Comparison of ENCODE assay signal across 22 cellular contexts in genomic region chr4:48180234-48180633, GRCh38. TPM values are rescaled to one million over a fixed set of nuclear protein-coding genes. Genes with fewer than 3 reads are reported as not detected.
DNase-seq lines count a peak whose midpoint lies in the region; ATAC-seq and TF ChIP-seq lines count a peak whose summit lies in the region.
"Had no signal": no experiment of that assay in that cellular context is flagged by ENCODE, and none has a peak within 500 bp of the region (broad histone marks: within the 10 kb centered on the region; RNA-seq: fewer than 3 reads in every experiment).

No MANE protein-coding gene starts in this region.

- no peaks in the 10 kb centered on the region for H3K79me1 ChIP-seq in IMR-90 (ENCODE audit: low read depth in 1 of 2, low read length in 2 of 2)

- no peak overlapping the region for H3K14ac ChIP-seq in IMR-90 (replicated peaks; ENCODE audit: low read depth, low read length)

- in situ Hi-C loops in IMR-90 (cut with MboI; ENCODE audit: low sequenced_read_pairs), result no loop called here

- H3K9me3 ChIP-seq in IMR-90 (ENCODE audit: control insufficient read depth, insufficient read depth, low read length), result peaks cover 2% of the 10 kb centered on the region; the same call in 1 of the 2 replicates
- no peaks in the 10 kb centered on the region for H3K9me3 ChIP-seq in Karpas-422 (ENCODE audit: low read length)
- H3K9me3 ChIP-seq: BE2C, colonic mucosa, prostate gland, testis had no signal

- CTCF ChIA-PET in IMR-90 (lab: Yijun Ruan, JAX), result no interaction called here

- no peak for TF ChIP-seq CTCF in IMR-90 (conservative IDR thresholded peaks at IDR 0.05; ENCODE audit: low read depth, low read length)

- no peak overlapping the region for H3K4me2 ChIP-seq in IMR-90 (ENCODE audit: low read depth, low read length)
- H3K4me2 ChIP-seq in Karpas-422 (ENCODE audit: low read depth, low read length, poor library complexity, severe bottlenecking), result no peak overlapping the region

- H4K5ac ChIP-seq in IMR-90 (ENCODE audit: low read depth, low read length), result no peak overlapping the region

- no peak for TF ChIP-seq RAD21 in IMR-90 (IDR thresholded peaks at IDR 0.05; ENCODE audit: low read length)

- H3K9me2 ChIP-seq in Karpas-422 (replicated peaks; ENCODE audit: insufficient read depth, low read length), result no peaks in the 10 kb centered on the region

- H2BK15ac ChIP-seq in IMR-90 (ENCODE audit: low read depth, low read length), result no peak overlapping the region

- dilution Hi-C loops in IMR-90 (cut with HindIII; ENCODE audit: low sequenced_read_pairs, unreplicated experiment), result no loop called here

- DNase-seq in EL (peak; percentile 52), IMR-90 (peak; percentile 4), SIG-M5 (lab: John Stamatoyannopoulos, UW) (peak; percentile 72), iris pigment epithelial cell (ENCODE audit: low read depth) (peak; percentile 60), SW480 (ENCODE audit: low spot score) (no peak), GM19240 (ENCODE audit: insufficient read length, low spot score) (no peak), Karpas-422 (no peak)
- DNase-seq: activated CD4-positive, alpha-beta T cell treated with anti-CD3 and anti-CD28 coated beads for 1 hour; activated gamma-delta T cell treated with Interleukin-2 at 50 U/mL for 16 hours; BE2C; Calu3; colonic mucosa; hypothalamus; mesendoderm; NCI-H2029 treated with DMSO at 0.1 percent for 48 hours; NCI-H524; stimulated activated CD4-positive, alpha-beta T cell treated with anti-CD3 and anti-CD28 coated beads, Interleukin-12 subunit alpha, Interleukin-12 subunit beta, amount 100 ng/mL, for 4 hours; T-helper 9 cell; testis had no signal

- H2AK5ac ChIP-seq in IMR-90 (ENCODE audit: low read depth, low read length), result no peak overlapping the region

- no peak overlapping the region for H3K4me3 ChIP-seq in IMR-90 (ENCODE audit: insufficient read depth, low read depth, low read length)
- H3K4me3 ChIP-seq in Karpas-422 (ENCODE audit: low read length), result no peak overlapping the region
- H3K4me3 ChIP-seq: colonic mucosa, prostate gland, testis had no signal

- no peak overlapping the region for H2BK120ac ChIP-seq in IMR-90 (ENCODE audit: low read depth, low read length)

- no peak overlapping the region for H3K9ac ChIP-seq in IMR-90 (ENCODE audit: low read depth, low read length)
- H3K9ac ChIP-seq in Karpas-422 (ENCODE audit: low read length), result no peak overlapping the region

- H2BK20ac ChIP-seq in IMR-90 (ENCODE audit: low read depth, low read length), result no peak overlapping the region

- no peak overlapping the region for H4K8ac ChIP-seq in IMR-90 (ENCODE audit: low read depth in 2 of 2, low read length in 2 of 2)

- H3K4ac ChIP-seq in IMR-90 (ENCODE audit: low read depth, low read length), result no peak overlapping the region

- H3K4me1 ChIP-seq in IMR-90 (ENCODE audit: control insufficient read depth, insufficient read depth, low read length), result no peaks in the 10 kb centered on the region
- no peaks in the 10 kb centered on the region for H3K4me1 ChIP-seq in Karpas-422 (ENCODE audit: low read length)
- H3K4me1 ChIP-seq: BE2C, colonic mucosa, prostate gland, testis had no signal

- H3K27ac ChIP-seq in IMR-90 (ENCODE audit: insufficient read depth, low read length) (no peak overlapping the region), Karpas-422 (ENCODE audit: low read length) (no peak overlapping the region)
- H3K27ac ChIP-seq: colonic mucosa, prostate gland, testis had no signal

- no peak for ATAC-seq in IMR-90 (ENCODE audit: low read depth)

- H3K36me3 ChIP-seq in IMR-90 (ENCODE audit: control insufficient read depth, insufficient read depth, low read length) (no peaks in the 10 kb centered on the region), Karpas-422 (ENCODE audit: insufficient read depth, low read length) (no peaks in the 10 kb centered on the region)
- H3K36me3 ChIP-seq: BE2C, colonic mucosa, prostate gland had no signal

- 0 out of 2 replicates have a peak, but pooled peaks cover 2% of the 10 kb centered on the region for H3K9me1 ChIP-seq in IMR-90 (ENCODE audit: insufficient read depth, low read length)

- no peak overlapping the region for H4K91ac ChIP-seq in IMR-90 (ENCODE audit: insufficient read depth, low read depth, low read length)

- no peak overlapping the region for H2AK9ac ChIP-seq in IMR-90 (replicated peaks; ENCODE audit: low read depth, low read length, poor library complexity)

- BruUV-seq in IMR-90 (replicated peaks; lab: Mats Ljungman, UMichigan), result no TSS peak

- POLR2A ChIA-PET in IMR-90 (lab: Charles Lee; ENCODE audit: unreplicated experiment), result no interaction called here

- H3K27me3 ChIP-seq in IMR-90 (ENCODE audit: control insufficient read depth, insufficient read depth, low read length) (no peaks in the 10 kb centered on the region), Karpas-422 (ENCODE audit: low read length) (no peaks in the 10 kb centered on the region)
- H3K27me3 ChIP-seq: colonic mucosa, testis had no signal

- H2AFZ ChIP-seq in IMR-90 (replicated peaks; ENCODE audit: low read length, poor library complexity) (no peak overlapping the region), Karpas-422 (ENCODE audit: low read length) (no peak overlapping the region)

- no peak overlapping the region for H2BK5ac ChIP-seq in IMR-90 (ENCODE audit: low read depth, low read length, poor library complexity, severe bottlenecking)

- no peaks in the 10 kb centered on the region for H3K79me2 ChIP-seq in Karpas-422 (ENCODE audit: low read length)

- intact Hi-C loops in IMR-90 (cut with micrococcal nuclease), result loop anchor here (5.0 kb wide), 1 partner anchor 742 kb away; no protein-coding TSS in a partner anchor

- no peak overlapping the region for H3K23ac ChIP-seq in IMR-90 (ENCODE audit: low read depth, low read length)

- no peak for TF ChIP-seq POLR2A in IMR-90 (IDR thresholded peaks at IDR 0.05; ENCODE audit: low read depth, low read length)

- no peak overlapping the region for H3K56ac ChIP-seq in IMR-90 (ENCODE audit: extremely low read depth, insufficient read depth, low read length)

- H3K18ac ChIP-seq in IMR-90 (ENCODE audit: low read depth, low read length), result no peak overlapping the region

- no peaks in the 10 kb centered on the region for H4K20me1 ChIP-seq in IMR-90 (ENCODE audit: insufficient read depth, low read length)
- H4K20me1 ChIP-seq in Karpas-422 (ENCODE audit: insufficient read depth, low read depth, low read length), result no peaks in the 10 kb centered on the region

TF ChIP-seq in IMR-90, 13 proteins besides CTCF, POLR2A, EP300 and RAD21:
- no peak for TF ChIP-seq ELK1 (IDR thresholded peaks at IDR 0.05; ENCODE audit: borderline replicate concordance, low read depth, low read length)
- TF ChIP-seq RCOR1 (IDR thresholded peaks at IDR 0.05; ENCODE audit: insufficient replicate concordance, low read length), result no peak
- no peak for TF ChIP-seq USF2 (IDR thresholded peaks at IDR 0.05; ENCODE audit: low read depth, low read length)

RNA-seq across cellular contexts. Expression of gene TXK, which starts 46.2 kb away (rescaled TPM):
- total RNA-seq in IMR-90 (2012; rRNA removed), result not detected in 2 replicates
- polyA plus RNA-seq in IMR-90 (2012; rRNA removed), result not detected in 2 replicates
- polyA plus RNA-seq in IMR-90 (2012; cell fraction: cytosol; rRNA removed), result not detected in 2 replicates
- 0.09 TPM in 1 of 2 replicates, not detected in the other for polyA plus RNA-seq in IMR-90 (2012; cell fraction: nucleus; rRNA removed; ENCODE audit: low replicate concordance)
- not detected in 2 replicates for total RNA-seq in Karpas-422 (2014; rRNA removed; shearing (Covaris generic); ENCODE audit: low replicate concordance)
- total RNA-seq: SK-MEL-5 had no signal
- polyA plus RNA-seq: neural cell had no signal

Comparison
In these comparisons a context has a peak if more than half of its experiments do, and no peak if none do; other contexts are left out.
1. DNase-seq: peak in EL (single experiment), IMR-90 (single experiment), SIG-M5 (single experiment) and iris pigment epithelial cell (single experiment); none in SW480 (single experiment), GM19240 (single experiment) and Karpas-422 (single experiment).